9 cellular contexts compared by ENCODE assay signal in genomic region chr3:32818431-32819085, GRCh38. TPM values are rescaled to one million over a fixed set of nuclear protein-coding genes. Genes with fewer than 3 reads are reported as not detected.
DNase-seq lines count a peak whose midpoint lies in the region; FAIRE-seq and TF ChIP-seq lines count a peak whose summit lies in the region.
"Had no signal": no experiment of that assay in that cellular context is flagged by ENCODE, and none has a peak within 500 bp of the region (broad histone marks: within the 10 kb centered on the region; RNA-seq: fewer than 3 reads in every experiment).

No MANE protein-coding gene starts in this region.

- H2BK12ac ChIP-seq in trophoblast cell (ENCODE audit: low read length): peak overlapping the region; percentile 63

- intact Hi-C loops in endothelial cell of umbilical vein (cut with micrococcal nuclease) (no loop called here), transverse colon (cut with DNase I; ENCODE audit: low total_unique reads) (no loop called here)

- DNase-seq in KBM-7 (peak; percentile 13), endothelial cell of umbilical vein (ENCODE audit: low read depth, low spot score) (no peak), trophoblast cell (peak; percentile 44 to 68), transverse colon (no peak), iPS-NIHi11 (ENCODE audit: low spot score) (no peak), DMS79 treated with DMSO at 0.1 percent for 48 hours (lab: John Stamatoyannopoulos, UW) (no peak)
- DNase-seq: SW 1271 had no signal

- H3K4me3 ChIP-seq in GM08714 (ENCODE audit: low read length) (peak overlapping the region; percentile 71; the same call in 1 of the 2 replicates), endothelial cell of umbilical vein (replicated peaks in 1 of 3; ENCODE audit: insufficient read depth in 1 of 3, low read depth in 1 of 3, low read length in 3 of 3) (no peak overlapping the region), trophoblast cell (ENCODE audit: low read depth, low read length) (peak overlapping the region; percentile 88), transverse colon (peak overlapping the region in 2 of 4 donors; percentile 3 to 56)

- H3K14ac ChIP-seq in trophoblast cell (ENCODE audit: low read length): peak overlapping the region; percentile 97

- no peak overlapping the region for H3K23ac ChIP-seq in trophoblast cell (ENCODE audit: low read length)

- H2AFZ ChIP-seq in endothelial cell of umbilical vein (ENCODE audit: low read depth, low read length) (no peak overlapping the region), trophoblast cell (ENCODE audit: insufficient read depth, low read length, poor library complexity) (peak overlapping the region; percentile 75)

- peak overlapping the region; percentile 98 for H4K91ac ChIP-seq in trophoblast cell (ENCODE audit: low read depth, low read length)

- in situ Hi-C loops in KBM-7 (cut with MboI; ENCODE audit: low pct_unique_long_range_greater_than_20kb, low sequenced_read_pairs) (no loop called here), transverse colon (cut with MboI; ENCODE audit: low pct_ligation_motif_present in 1 of 4, low pct_unique_long_range_greater_than_20kb in 1 of 4, low sequenced_read_pairs in 3 of 4) (no loop called here)

- no peaks in the 10 kb centered on the region for H3K36me3 ChIP-seq in endothelial cell of umbilical vein (ENCODE audit: control insufficient read depth in 2 of 2, extremely low read depth in 1 of 2, insufficient read depth in 2 of 2, low read length in 2 of 2)
- H3K36me3 ChIP-seq in trophoblast cell (ENCODE audit: control insufficient read depth in 1 of 2, insufficient read depth in 2 of 2, low read length in 2 of 2): peaks cover 4 to 13% of the 10 kb centered on the region in 2 experiments
- H3K36me3 ChIP-seq in transverse colon: no peaks in the 10 kb centered on the region

- CTCF ChIA-PET in endothelial cell of umbilical vein (lab: Charles Lee): no interaction called here

- BruUV-seq in endothelial cell of umbilical vein (replicated peaks; lab: Mats Ljungman, UMichigan): no TSS peak

- no peak overlapping the region for H3K27ac ChIP-seq in endothelial cell of umbilical vein (ENCODE audit: insufficient read depth, low read depth, low read length)
- H3K27ac ChIP-seq in trophoblast cell (ENCODE audit: low read depth, low read length): peak overlapping the region; percentile 91
- H3K27ac ChIP-seq in transverse colon: no peak overlapping the region

- no peak overlapping the region for H3K9ac ChIP-seq in endothelial cell of umbilical vein (replicated peaks; ENCODE audit: extremely low read depth, insufficient read depth, low read length)
- H3K9ac ChIP-seq in trophoblast cell (ENCODE audit: low read length): peak overlapping the region; percentile 81

- peak overlapping the region; percentile 100 for H2BK5ac ChIP-seq in trophoblast cell (ENCODE audit: low read depth, low read length, poor library complexity)

- H3K4ac ChIP-seq in trophoblast cell (ENCODE audit: low read depth, low read length): peak overlapping the region; percentile 99

- TF ChIP-seq EP300 in transverse colon (IDR thresholded peaks at IDR 0.05; ENCODE audit: low read depth): no peak

- H3K27me3 ChIP-seq in endothelial cell of umbilical vein (ENCODE audit: control insufficient read depth in 2 of 2, insufficient read depth in 2 of 2, low read length in 2 of 2): peaks cover 73 to 91% of the 10 kb centered on the region in 2 experiments
- no peaks in the 10 kb centered on the region for H3K27me3 ChIP-seq in trophoblast cell (ENCODE audit: insufficient read depth, low read length)
- H3K27me3 ChIP-seq in transverse colon: peaks cover 89% of the 10 kb centered on the region

- dilution Hi-C loops in endothelial cell of umbilical vein (cut with MboI; ENCODE audit: extremely low pct_ligation_motif_present, low sequenced_read_pairs): no loop called here

- H3K79me1 ChIP-seq in trophoblast cell (ENCODE audit: low read length): peaks cover 48% of the 10 kb centered on the region

- no peaks in the 10 kb centered on the region for H3K9me1 ChIP-seq in endothelial cell of umbilical vein (replicated peaks; ENCODE audit: control insufficient read depth, extremely low read depth, insufficient read depth, low read length)

- H2BK120ac ChIP-seq in trophoblast cell (ENCODE audit: insufficient read depth, low read length, poor library complexity): peak overlapping the region; percentile 54

- FAIRE-seq in endothelial cell of umbilical vein (lab: Jason Lieb, UNC): no peak
- FAIRE-seq: colon had no signal

- H4K20me1 ChIP-seq in endothelial cell of umbilical vein (replicated peaks; ENCODE audit: control insufficient read depth, extremely low read depth, insufficient read depth, low read length): no peaks in the 10 kb centered on the region

- H4K12ac ChIP-seq in trophoblast cell (ENCODE audit: low read depth, low read length): peak overlapping the region; percentile 86

- H3K79me2 ChIP-seq in endothelial cell of umbilical vein (ENCODE audit: control insufficient read depth, insufficient read depth, low read length) (no peaks in the 10 kb centered on the region), trophoblast cell (ENCODE audit: control insufficient read depth, insufficient read depth, low read length, poor library complexity) (peaks cover 54% of the 10 kb centered on the region)

- POLR2A ChIA-PET in endothelial cell of umbilical vein (lab: Charles Lee): no interaction called here

- H3K9me3 ChIP-seq in endothelial cell of umbilical vein (replicated peaks; ENCODE audit: control insufficient read depth, insufficient read depth, low read length) (no peaks in the 10 kb centered on the region), trophoblast cell (ENCODE audit: insufficient read depth, low read depth, low read length) (no peaks in the 10 kb centered on the region), transverse colon (no peaks in the 10 kb centered on the region)

- peaks cover 6% of the 10 kb centered on the region for H3K4me1 ChIP-seq in endothelial cell of umbilical vein (ENCODE audit: control insufficient read depth, extremely low read depth, insufficient read depth, low read length)
- peaks cover 12 to 13% of the 10 kb centered on the region in 2 experiments for H3K4me1 ChIP-seq in trophoblast cell (ENCODE audit: control insufficient read depth in 1 of 2, insufficient read depth in 2 of 2, low read length in 2 of 2)
- peaks cover 4 to 38% (median 25%) of the 10 kb centered on the region in 4 donors for H3K4me1 ChIP-seq in transverse colon

- peak overlapping the region; percentile 74 for H4K8ac ChIP-seq in trophoblast cell (ENCODE audit: low read depth, low read length)

- no peak for TF ChIP-seq CTCF in endothelial cell of umbilical vein (IDR thresholded peaks at IDR 0.05; ENCODE audit: extremely low read depth in 1 of 2, insufficient read depth in 1 of 2, low read depth in 1 of 2, low read length in 2 of 2)
- TF ChIP-seq CTCF in transverse colon (IDR thresholded peaks at IDR 0.05): no peak

- no CpG with 5 or more reads among the region's 88 CpGs for WGBS in trophoblast cell (ENCODE audit: extremely low coverage, insufficient coverage, insufficient read length)
- 15% methylated on average over 36 of the region's 88 CpGs; no CpG with 5 or more reads in 1 of the 2 donors for WGBS in transverse colon (ENCODE audit: low coverage in 1 of 2), 2 donors

- H3K18ac ChIP-seq in trophoblast cell (ENCODE audit: low read length): peak overlapping the region; percentile 96

- peak overlapping the region; percentile 43 for H2AK5ac ChIP-seq in trophoblast cell (ENCODE audit: low read length)

- TF ChIP-seq POLR2A in endothelial cell of umbilical vein (IDR thresholded peaks at IDR 0.05; ENCODE audit: low read depth, low read length): no peak
- no peak for TF ChIP-seq POLR2A in transverse colon (IDR thresholded peaks at IDR 0.05)

- H3K4me2 ChIP-seq in endothelial cell of umbilical vein (ENCODE audit: insufficient read depth, low read length): no peak overlapping the region
- peak overlapping the region; percentile 85 for H3K4me2 ChIP-seq in trophoblast cell (ENCODE audit: low read length)

TF ChIP-seq in endothelial cell of umbilical vein, 7 proteins besides CTCF, POLR2A, EP300 and RAD21:
- TF ChIP-seq EZH2 (IDR thresholded peaks at IDR 0.05; ENCODE audit: borderline replicate concordance, low read depth, low read length, severe bottlenecking): peak; percentile 89
- TF ChIP-seq MAX (IDR thresholded peaks at IDR 0.05; ENCODE audit: insufficient read depth, insufficient read length): no peak

RNA-seq across cellular contexts. Expression of gene TRIM71, which starts 0.8 kb away (rescaled TPM):
- total RNA-seq in endothelial cell of umbilical vein (not detected in 2 replicates), transverse colon (not detected)
- 0.02 TPM in 1 of 2 replicates, not detected in the other for polyA plus RNA-seq in endothelial cell of umbilical vein
- not detected in 2 replicates for polyA plus RNA-seq in endothelial cell of umbilical vein (2011; cell fraction: cytosol; rRNA removed)
- polyA plus RNA-seq in endothelial cell of umbilical vein (2011; cell fraction: nucleus; rRNA removed): not detected in 2 replicates
- not detected in 2 replicates for polyA plus RNA-seq in endothelial cell of umbilical vein (2012)
- not detected in 2 replicates for polyA minus RNA-seq in endothelial cell of umbilical vein
- polyA minus RNA-seq in endothelial cell of umbilical vein (2011; cell fraction: cytosol; rRNA and poly(A)+ RNA removed): not detected
- polyA minus RNA-seq in endothelial cell of umbilical vein (2011; cell fraction: nucleus; rRNA and poly(A)+ RNA removed): not detected in 2 replicates
- 22.6 and 23.2 TPM in 2 replicates for polyA plus RNA-seq in trophoblast cell (2013)

Comparison
In these comparisons a context has a peak if more than half of its experiments do, and no peak if none do; other contexts are left out.
1. H3K4me3 ChIP-seq: peak in GM08714 (single experiment) and trophoblast cell (single experiment); none in endothelial cell of umbilical vein (0 of 3).
2. DNase-seq: peak in KBM-7 (single experiment) and trophoblast cell (2 of 2); none in endothelial cell of umbilical vein (single experiment), transverse colon (single experiment), iPS-NIHi11 (single experiment) and DMS79 treated with DMSO at 0.1 percent for 48 hours (single experiment).